In genomic region chr14:65192686-65193085, GRCh38 we compare ENCODE assay signal across 1 cellular context.
TF ChIP-seq lines count a peak whose summit lies in the region.

No MANE protein-coding gene starts in this region.

TF ChIP-seq in H1, 55 proteins besides CTCF, POLR2A, EP300 and RAD21:
- TF ChIP-seq BCL11A (IDR thresholded peaks at IDR 0.05; ENCODE audit: low read depth in 2 of 2, low read length in 2 of 2) (no peak), SIRT6 (IDR thresholded peaks at IDR 0.05; ENCODE audit: low read length) (no peak), HDAC6 (IDR thresholded peaks at IDR 0.05; ENCODE audit: low read depth, low read length) (no peak), TAF7 (optimal IDR thresholded peaks at IDR 0.05; ENCODE audit: borderline replicate concordance, low read depth, low read length) (no peak), CHD2 (IDR thresholded peaks at IDR 0.05; ENCODE audit: low read length) (no peak), RNF2 (IDR thresholded peaks at IDR 0.05; ENCODE audit: borderline replicate concordance, low read depth, low read length, missing control alignments, poor library complexity, severe bottlenecking) (no peak), POLR2AphosphoS5 (IDR thresholded peaks at IDR 0.05; ENCODE audit: low read depth, low read length) (no peak), RBBP5 (IDR thresholded peaks at IDR 0.05; ENCODE audit: borderline replicate concordance, low read depth, low read length) (no peak), CBX8 (IDR thresholded peaks at IDR 0.05; ENCODE audit: borderline replicate concordance, low read depth, low read length) (no peak), SIN3A (conservative IDR thresholded peaks at IDR 0.05 in 1 of 2, IDR thresholded peaks at IDR 0.05 in 1 of 2; ENCODE audit: low read depth in 1 of 2, low read length in 2 of 2) (no peak), GABPA (IDR thresholded peaks at IDR 0.05; ENCODE audit: borderline replicate concordance, insufficient read depth, low read length) (no peak), NRF1 (IDR thresholded peaks at IDR 0.05; ENCODE audit: low read depth, low read length) (no peak), JUND (IDR thresholded peaks at IDR 0.05; ENCODE audit: low read length) (no peak), SRF (IDR thresholded peaks at IDR 0.05; ENCODE audit: low read depth, low read length) (no peak), SAP30 (IDR thresholded peaks at IDR 0.05; ENCODE audit: insufficient read depth, insufficient replicate concordance, low read length) (no peak), KDM5A (IDR thresholded peaks at IDR 0.05; ENCODE audit: low read length) (no peak)
